28 cellular contexts compared by ENCODE assay signal in genomic region chr4:18842431-18842830, GRCh38.
"Had no signal": no experiment of that assay in that cellular context is flagged by ENCODE, and none has a peak within 500 bp of the region (broad histone marks: within the 10 kb centered on the region; RNA-seq: fewer than 3 reads in every experiment).

No MANE protein-coding gene starts in this region.

- H3K27me3 Mint-ChIP-seq: naive thymus-derived CD4-positive, alpha-beta T cell; stimulated activated memory B cell treated with anti-CD40 and anti-IgM and Interleukin-4, amounts not matched to agents 10 μg/mL and 1 μg/mL and 100 μg/mL, for 72 hours; stimulated activated naive CD8-positive, alpha-beta T cell treated with anti-CD3 and anti-CD28 coated beads, Interleukin-15, amount 100 ng/mL, for 72 hours; type B pancreatic cell had no signal

- H2AFZ ChIP-seq: neural progenitor cell, parathyroid adenoma had no signal

- H3K27me3 ChIP-seq: neural progenitor cell, neutrophil, ovary, right lobe of liver, sigmoid colon, suprapubic skin, testis, tibial artery, transverse colon, vagina had no signal

- H3K4me3 ChIP-seq: neural progenitor cell, ovary, psoas muscle, right lobe of liver, sigmoid colon, suprapubic skin, testis, tibial artery, transverse colon, vagina had no signal

- H3K4me1 Mint-ChIP-seq: naive thymus-derived CD4-positive, alpha-beta T cell; natural killer cell; stimulated activated memory B cell treated with anti-CD40 and anti-IgM and Interleukin-4, amounts not matched to agents 10 μg/mL and 1 μg/mL and 100 μg/mL, for 72 hours; stimulated activated naive CD8-positive, alpha-beta T cell treated with anti-CD3 and anti-CD28 coated beads, Interleukin-15, amount 100 ng/mL, for 72 hours had no signal

- ATAC-seq: naive thymus-derived CD4-positive, alpha-beta T cell; natural killer cell; psoas muscle; right lobe of liver; stimulated activated memory B cell treated with anti-CD40 and anti-IgM and Interleukin-4, amounts not matched to agents 10 μg/mL and 1 μg/mL and 100 μg/mL, for 72 hours; stimulated activated naive CD8-positive, alpha-beta T cell treated with anti-CD3 and anti-CD28 coated beads, Interleukin-15, amount 100 ng/mL, for 72 hours; stimulated activated naive CD8-positive, alpha-beta T cell treated with anti-CD3 and anti-CD28 coated beads, Interleukin-15, Interleukin-2, amounts not matched to agents 100 U/mL and 50 U/mL, for 24 hours had no signal

- H3K79me2 ChIP-seq: parathyroid adenoma had no signal

- H3K4me3 Mint-ChIP-seq: naive thymus-derived CD4-positive, alpha-beta T cell; natural killer cell; nephron; neural progenitor cell; stimulated activated memory B cell treated with anti-CD40 and anti-IgM and Interleukin-4, amounts not matched to agents 10 μg/mL and 1 μg/mL and 100 μg/mL, for 72 hours; stimulated activated naive CD8-positive, alpha-beta T cell treated with anti-CD3 and anti-CD28 coated beads, Interleukin-15, amount 100 ng/mL, for 72 hours; type B pancreatic cell had no signal

- H3K9ac ChIP-seq: neural progenitor cell, parathyroid adenoma had no signal

- H3K9me3 ChIP-seq: neutrophil, ovary, psoas muscle, right lobe of liver, sigmoid colon, testis, tibial artery, transverse colon, vagina had no signal

- H3K4me1 ChIP-seq: parathyroid adenoma, psoas muscle, right lobe of liver, suprapubic skin, testis, tibial artery, transverse colon, vagina had no signal

- H3K36me3 Mint-ChIP-seq: natural killer cell; neural progenitor cell; stimulated activated memory B cell treated with anti-CD40 and anti-IgM and Interleukin-4, amounts not matched to agents 10 μg/mL and 1 μg/mL and 100 μg/mL, for 72 hours; type B pancreatic cell had no signal

- DNase-seq: naive thymus-derived CD4-positive, alpha-beta T cell; natural killer cell; nucleus accumbens; ovary; psoas muscle; right lobe of liver; sigmoid colon; small intestine; stimulated activated CD4-positive, alpha-beta T cell treated with anti-CD3 and anti-CD28 coated beads, Interleukin-15, amount 100 ng/mL, for 24 hours; stimulated activated CD4-positive, alpha-beta T cell treated with anti-CD3 and anti-CD28 coated beads, Interleukin-2, amount 100 ng/mL, for 24 hours; stimulated activated CD4-positive, alpha-beta T cell treated with anti-CD3 and anti-CD28 coated beads, Interleukin-2, amount 100 ng/mL, for 48 hours; stimulated activated CD4-positive, alpha-beta T cell treated with anti-CD3 and anti-CD28 coated beads, Interleukin-4, amount 100 ng/mL, for 24 hours; stimulated activated naive CD4-positive, alpha-beta T cell; stimulated activated naive CD8-positive, alpha-beta T cell treated with anti-CD3 and anti-CD28 coated beads, Interleukin-15, amount 100 ng/mL, for 72 hours; stimulated activated naive CD8-positive, alpha-beta T cell treated with anti-CD3 and anti-CD28 coated beads, Interleukin-15, Interleukin-2, amounts not matched to agents 100 U/mL and 50 U/mL, for 24 hours; substantia nigra; testis; tibial artery; transverse colon had no signal

- H3K36me3 ChIP-seq: neural progenitor cell, neutrophil, ovary, right lobe of liver, sigmoid colon, suprapubic skin, tibial artery, transverse colon, vagina had no signal

- H3K4me2 ChIP-seq: neural progenitor cell had no signal

- H3K27ac ChIP-seq: neural progenitor cell, neutrophil, ovary, parathyroid adenoma, psoas muscle, right lobe of liver, sigmoid colon, suprapubic skin, testis, tibial artery, transverse colon, vagina had no signal

- H3K27ac Mint-ChIP-seq: naive thymus-derived CD4-positive, alpha-beta T cell; natural killer cell; nephron; neural progenitor cell; progenitor cell of endocrine pancreas; stimulated activated memory B cell treated with anti-CD40 and anti-IgM and Interleukin-4, amounts not matched to agents 10 μg/mL and 1 μg/mL and 100 μg/mL, for 72 hours; stimulated activated naive CD8-positive, alpha-beta T cell treated with anti-CD3 and anti-CD28 coated beads, Interleukin-15, amount 100 ng/mL, for 72 hours; type B pancreatic cell had no signal
